In genomic region chr7:77525231-77525630, GRCh38 we compare ENCODE assay signal across 12 cellular contexts.
"Had no signal": no experiment of that assay in that cellular context is flagged by ENCODE, and none has a peak within 500 bp of the region (broad histone marks: within the 10 kb centered on the region; RNA-seq: fewer than 3 reads in every experiment).

No MANE protein-coding gene starts in this region.

- DNase-seq: activated CD4-positive, alpha-beta memory T cell treated with anti-CD3 and anti-CD28 coated beads, Interleukin-2, amount 10 ng/mL, durations not matched to agents 7 days and 5 days; activated naive CD4-positive, alpha-beta T cell; activated T-cell treated with anti-CD3 and anti-CD28 coated beads, Interleukin-2, amount 50 U/mL, for 48 hours; central memory CD4-positive, alpha-beta T cell; effector CD8-positive, alpha-beta T cell; hypothalamus; pancreas; stimulated activated CD4-positive, alpha-beta T cell treated with anti-CD3 and anti-CD28 coated beads, Interleukin-4, amount 100 ng/mL, for 4 hours; stimulated activated naive CD8-positive, alpha-beta T cell treated with anti-CD3 and anti-CD28 coated beads, Interleukin-15, amount 100 ng/mL, for 72 hours had no signal

- H3K27me3 ChIP-seq: neural progenitor cell, pancreas had no signal

- H3K27ac ChIP-seq: coronary artery, neural progenitor cell, pancreas, thoracic aorta had no signal

- H3K36me3 ChIP-seq: neural progenitor cell, pancreas, thoracic aorta had no signal

- ATAC-seq: pancreas; stimulated activated naive CD8-positive, alpha-beta T cell treated with anti-CD3 and anti-CD28 coated beads, Interleukin-15, amount 100 ng/mL, for 72 hours had no signal

- FAIRE-seq: pancreas had no signal

- H3K9ac ChIP-seq: neural progenitor cell had no signal

- H3K4me3 ChIP-seq: coronary artery, neural progenitor cell, pancreas, thoracic aorta had no signal

- H3K4me1 ChIP-seq: neural progenitor cell, pancreas had no signal

- H3K4me2 ChIP-seq: neural progenitor cell had no signal

- H3K9me3 ChIP-seq: pancreas, thoracic aorta had no signal

- H2AFZ ChIP-seq: neural progenitor cell had no signal
